Comparison of ENCODE assay signal across 8 cellular contexts in the genomic region with DNA sequence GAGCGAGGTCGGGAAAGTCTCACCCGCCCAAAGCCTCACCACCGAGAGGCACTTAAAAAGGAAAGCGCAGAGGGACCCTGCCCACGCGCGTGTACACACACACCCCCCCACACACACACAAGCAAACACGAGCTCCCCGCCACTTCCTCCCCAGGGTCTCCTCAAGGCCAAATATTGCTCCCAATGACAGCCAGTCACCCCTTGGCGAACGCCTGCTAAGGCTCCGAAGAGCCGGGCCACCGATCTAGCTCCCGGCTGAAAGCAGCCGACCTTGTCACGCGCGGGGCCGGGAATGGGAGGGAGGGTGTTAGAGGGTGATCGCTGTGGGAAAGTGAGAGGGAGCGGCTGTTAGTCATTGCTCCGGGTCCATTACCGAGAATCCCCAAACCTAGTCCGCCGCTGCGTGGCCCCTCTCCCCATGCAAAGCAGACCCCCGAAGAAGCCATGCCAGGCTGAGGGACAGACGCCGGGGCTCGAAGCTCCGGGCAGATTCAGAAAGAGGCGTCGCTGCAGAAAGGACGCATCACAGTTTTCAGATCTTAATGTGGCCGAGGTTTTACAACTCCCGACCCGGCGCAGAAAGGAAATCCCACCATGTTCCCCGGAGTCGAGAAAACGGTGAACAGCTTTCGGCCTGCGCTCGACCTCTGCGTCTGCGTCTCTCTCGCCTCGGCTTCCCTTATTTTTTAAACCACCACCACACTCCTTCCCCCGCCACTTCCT. TPM values are rescaled to one million over a fixed set of nuclear protein-coding genes. Genes with fewer than 3 reads are reported as not detected.
DNase-seq lines count a peak whose midpoint lies in the region; ATAC-seq and TF ChIP-seq lines count a peak whose summit lies in the region.

No MANE protein-coding gene starts in this region.

- no peaks in the 10 kb centered on the region for H3K9me3 Mint-ChIP-seq in stimulated activated effector memory CD8-positive, alpha-beta T cell treated with anti-CD3 and anti-CD28 coated beads, Interleukin-12 subunit alpha, Interleukin-12 subunit beta, amount 100 ng/mL, for 72 hours

- DNase-seq in EL (peak; percentile 73), LHCN-M2 (ENCODE audit: low read depth) (peak; percentile 52), body of pancreas (peak; percentile 31 to 44 (median 40)), islet precursor cell (peak; percentile 68)
- DNase-seq in stimulated activated effector memory CD8-positive, alpha-beta T cell treated with anti-CD3 and anti-CD28 coated beads, Interleukin-12 subunit alpha, Interleukin-12 subunit beta, amount 100 ng/mL, for 72 hours (ENCODE audit: low spot score in 2 of 2): no peak
- DNase-seq in activated CD4-positive, alpha-beta T cell treated with anti-CD3 and anti-CD28 coated beads, Interleukin-2, amount 50 U/mL, for 4 hours: no peak

- peaks cover 0 to 18% of the 10 kb centered on the region in 2 donors for H3K27me3 ChIP-seq in body of pancreas

- no peaks in the 10 kb centered on the region for H3K36me3 ChIP-seq in body of pancreas (replicated peaks in 1 of 2; ENCODE audit: insufficient read depth in 1 of 2, low read depth in 2 of 2)

- peak overlapping the region; percentile 33 to 36 for H3K4me3 ChIP-seq in body of pancreas

- peak overlapping the region; percentile 57 for H3K4me3 Mint-ChIP-seq in stimulated activated effector memory CD8-positive, alpha-beta T cell treated with anti-CD3 and anti-CD28 coated beads, Interleukin-12 subunit alpha, Interleukin-12 subunit beta, amount 100 ng/mL, for 72 hours

- H3K4me1 Mint-ChIP-seq in stimulated activated effector memory CD8-positive, alpha-beta T cell treated with anti-CD3 and anti-CD28 coated beads, Interleukin-12 subunit alpha, Interleukin-12 subunit beta, amount 100 ng/mL, for 72 hours: peaks cover 21% of the 10 kb centered on the region

- H3K4me1 ChIP-seq in body of pancreas: peaks cover 48% of the 10 kb centered on the region

- intact Hi-C loops in body of pancreas (cut with DNase I): no loop called here

- peak overlapping the region; percentile 17 to 74 (median 60) for H3K27ac ChIP-seq in body of pancreas

- TF ChIP-seq CTCF in body of pancreas (IDR thresholded peaks at IDR 0.05): no peak

- H3K9me3 ChIP-seq in body of pancreas: no peaks in the 10 kb centered on the region

- no peak overlapping the region for H3K27ac Mint-ChIP-seq in stimulated activated effector memory CD8-positive, alpha-beta T cell treated with anti-CD3 and anti-CD28 coated beads, Interleukin-12 subunit alpha, Interleukin-12 subunit beta, amount 100 ng/mL, for 72 hours

- H3K36me3 Mint-ChIP-seq in stimulated activated effector memory CD8-positive, alpha-beta T cell treated with anti-CD3 and anti-CD28 coated beads, Interleukin-12 subunit alpha, Interleukin-12 subunit beta, amount 100 ng/mL, for 72 hours: peaks cover 6% of the 10 kb centered on the region

- 0 to 1% methylated on average over 18 to 49 of the region's 51 CpGs for WGBS in body of pancreas, 2 donors

- TF ChIP-seq POLR2A in body of pancreas (IDR thresholded peaks at IDR 0.05): no peak

- ATAC-seq in body of pancreas: peak; percentile 36
- ATAC-seq in stimulated activated effector memory CD8-positive, alpha-beta T cell treated with anti-CD3 and anti-CD28 coated beads, Interleukin-12 subunit alpha, Interleukin-12 subunit beta, amount 100 ng/mL, for 72 hours: no peak
- no peak for ATAC-seq in GM21526 (IDR thresholded peaks at IDR 0.05; ENCODE audit: low FRiP score, unreplicated experiment)
- ATAC-seq in HG02759 (IDR thresholded peaks at IDR 0.05; ENCODE audit: unreplicated experiment): no peak

RNA-seq across cellular contexts. Expression of a gene that starts 2.6 kb away (rescaled TPM):
- total RNA-seq in LHCN-M2 (2014; rRNA removed): 2.5 and 3.7 TPM in 2 replicates
- polyA plus RNA-seq in LHCN-M2 (2012): 22.3 TPM
- total RNA-seq in body of pancreas: 1 to 10 TPM; 5.9 to 8.3 TPM

Comparison
In these comparisons a context has a peak if more than half of its experiments do, and no peak if none do; other contexts are left out.
1. DNase-seq: peak in EL (single experiment), LHCN-M2 (single experiment), body of pancreas (4 of 4) and islet precursor cell (single experiment); none in stimulated activated effector memory CD8-positive, alpha-beta T cell treated with anti-CD3 and anti-CD28 coated beads, Interleukin-12 subunit alpha, Interleukin-12 subunit beta, amount 100 ng/mL, for 72 hours (0 of 2) and activated CD4-positive, alpha-beta T cell treated with anti-CD3 and anti-CD28 coated beads, Interleukin-2, amount 50 U/mL, for 4 hours (0 of 2).